In genomic region chr13:36918246-36919060, GRCh38 we compare ENCODE assay signal across 8 cellular contexts. TPM values are rescaled to one million over a fixed set of nuclear protein-coding genes. Genes with fewer than 3 reads are reported as not detected.
DNase-seq lines count a peak whose midpoint lies in the region; ATAC-seq, FAIRE-seq and TF ChIP-seq lines count a peak whose summit lies in the region.

No MANE protein-coding gene starts in this region.

- DNase-seq in HFF-Myc (ENCODE audit: extremely low read depth, low read depth) (no peak), astrocyte (ENCODE audit: low read depth) (peak; percentile 29), transverse colon (no peak), 8988T (no peak), natural killer cell (no peak)

- TF ChIP-seq EP300 in transverse colon (IDR thresholded peaks at IDR 0.05; ENCODE audit: low read depth): no peak

- H3K27me3 ChIP-seq in ACC112 (ENCODE audit: insufficient read depth, low read length) (no peaks in the 10 kb centered on the region), astrocyte (ENCODE audit: insufficient read depth, low read length) (no peaks in the 10 kb centered on the region), layer of hippocampus (ENCODE audit: control insufficient read depth, insufficient read depth, low read length) (no peaks in the 10 kb centered on the region), transverse colon (peaks cover 5% of the 10 kb centered on the region)

- peak overlapping the region; percentile 81 for H3K9ac ChIP-seq in astrocyte (ENCODE audit: low read length)

- H3K27ac ChIP-seq in ACC112 (ENCODE audit: low read depth, low read length): no peak overlapping the region
- peak overlapping the region; percentile 19 for H3K27ac ChIP-seq in astrocyte (ENCODE audit: low read depth, low read length)
- H3K27ac ChIP-seq in layer of hippocampus (ENCODE audit: low read depth, low read length): peak overlapping the region; percentile 16
- H3K27ac ChIP-seq in transverse colon: peak overlapping the region; percentile 80 to 86 (median 84)

- TF ChIP-seq POLR2A in transverse colon (IDR thresholded peaks at IDR 0.05): no peak

- H3K79me2 ChIP-seq in ACC112 (ENCODE audit: control insufficient read depth, insufficient read depth, low read length, unreplicated experiment): peaks cover 13% of the 10 kb centered on the region
- H3K79me2 ChIP-seq in astrocyte (ENCODE audit: insufficient read depth, low read length): no peaks in the 10 kb centered on the region

- H3K4me1 Mint-ChIP-seq in astrocyte (ENCODE audit: low read depth, unreplicated experiment): peaks cover 19% of the 10 kb centered on the region
- H3K4me1 Mint-ChIP-seq in natural killer cell: no peaks in the 10 kb centered on the region

- H3K36me3 ChIP-seq in ACC112 (ENCODE audit: insufficient read depth, low read length): no peaks in the 10 kb centered on the region
- H3K36me3 ChIP-seq in astrocyte (ENCODE audit: insufficient read depth, low read length): no peaks in the 10 kb centered on the region
- H3K36me3 ChIP-seq in transverse colon: no peaks in the 10 kb centered on the region

- in situ Hi-C loops in transverse colon (cut with MboI; ENCODE audit: low pct_ligation_motif_present in 1 of 4, low pct_unique_long_range_greater_than_20kb in 1 of 4, low sequenced_read_pairs in 3 of 4): no loop called here

- 22 to 47% methylated on average over 10 to 11 of the region's 11 CpGs for WGBS in transverse colon (ENCODE audit: low coverage in 1 of 2), 2 donors

- TF ChIP-seq CTCF in HFF-Myc (IDR thresholded peaks at IDR 0.05; ENCODE audit: low read depth, low read length, missing control alignments) (no peak), astrocyte (IDR thresholded peaks at IDR 0.05; ENCODE audit: insufficient read depth, low read depth, low read length) (no peak), transverse colon (IDR thresholded peaks at IDR 0.05) (no peak), natural killer cell (IDR thresholded peaks at IDR 0.05) (no peak)

- no peaks in the 10 kb centered on the region for H4K20me1 ChIP-seq in astrocyte (ENCODE audit: insufficient read depth, low read length)

- H3K4me3 Mint-ChIP-seq in astrocyte (ENCODE audit: unreplicated experiment) (peak overlapping the region; percentile 88), natural killer cell (no peak overlapping the region)

- H3K36me3 Mint-ChIP-seq in astrocyte (ENCODE audit: low read depth, unreplicated experiment) (no peaks in the 10 kb centered on the region), natural killer cell (no peaks in the 10 kb centered on the region)

- H3K4me1 ChIP-seq in ACC112 (ENCODE audit: control insufficient read depth, insufficient read depth, low read length, unreplicated experiment) (peaks cover 6% of the 10 kb centered on the region), astrocyte (ENCODE audit: insufficient read depth, low read length) (peaks cover 7% of the 10 kb centered on the region), transverse colon (peaks cover 7 to 51% (median 33%) of the 10 kb centered on the region in 4 donors)

- peak overlapping the region; percentile 93 for H3K4me2 ChIP-seq in astrocyte (ENCODE audit: low read length)

- H2AFZ ChIP-seq in ACC112 (ENCODE audit: low read length, unreplicated experiment) (peak overlapping the region; percentile 57), astrocyte (ENCODE audit: low read depth, low read length) (peak overlapping the region; percentile 90)

- H3K27ac Mint-ChIP-seq in astrocyte (ENCODE audit: unreplicated experiment) (peak overlapping the region; percentile 59), natural killer cell (no peak overlapping the region)

- intact Hi-C loops in transverse colon (cut with DNase I; ENCODE audit: low total_unique reads): no loop called here
- intact Hi-C loops in natural killer cell (cut with micrococcal nuclease): no loop called here

- ATAC-seq in natural killer cell (no peak), GM18511 (IDR thresholded peaks at IDR 0.05; ENCODE audit: unreplicated experiment) (no peak)

- FAIRE-seq in astrocyte (lab: Jason Lieb, UNC): peak; percentile 71

- H3K9me3 ChIP-seq in astrocyte (ENCODE audit: insufficient read depth, low read depth, low read length): no peaks in the 10 kb centered on the region
- H3K9me3 ChIP-seq in transverse colon: no peaks in the 10 kb centered on the region

- no peaks in the 10 kb centered on the region for H3K9me3 Mint-ChIP-seq in astrocyte (ENCODE audit: unreplicated experiment)
- H3K9me3 Mint-ChIP-seq in natural killer cell: no peaks in the 10 kb centered on the region

- H3K4me3 ChIP-seq in ACC112 (ENCODE audit: low read depth, low read length) (peak overlapping the region; percentile 84), HFF-Myc (replicated peaks; ENCODE audit: low read depth, low read length) (peak overlapping the region; percentile 60), astrocyte (ENCODE audit: insufficient read depth, low read depth, low read length) (peak overlapping the region; percentile 77), transverse colon (peak overlapping the region; percentile 47 to 85 (median 68))

- H3K27me3 Mint-ChIP-seq in astrocyte (ENCODE audit: low read depth, unreplicated experiment): peaks cover 3% of the 10 kb centered on the region
- H3K27me3 Mint-ChIP-seq in natural killer cell (ENCODE audit: low read depth in 2 of 2): peaks cover 50 to 81% of the 10 kb centered on the region in 2 donors

RNA-seq across cellular contexts. Expression of gene SMAD9, which starts 1.6 kb away (rescaled TPM):
- total RNA-seq in astrocyte (2.8 and 2.9 TPM in 2 replicates), transverse colon (10 to 100 TPM in 2 of 4 donors, 1 to 10 TPM in 2; 4.0 to 19.8 (median 9.8) TPM), natural killer cell (not detected)
